Comparison of ENCODE assay signal across 6 cellular contexts in genomic region chr10:130022071-130022470, GRCh38. TPM values are rescaled to one million over a fixed set of nuclear protein-coding genes. Genes with fewer than 3 reads are reported as not detected.
"Had no signal": no experiment of that assay in that cellular context is flagged by ENCODE, and none has a peak within 500 bp of the region (broad histone marks: within the 10 kb centered on the region; RNA-seq: fewer than 3 reads in every experiment).

No MANE protein-coding gene starts in this region.

- DNase-seq: activated CD4-positive, CD25-positive, alpha-beta regulatory T cell; activated gamma-delta T cell; cerebellar nuclear complex; left lung; small intestine; T-helper 17 cell had no signal

- H3K36me3 ChIP-seq: left lung had no signal

- H3K4me3 ChIP-seq: left lung had no signal

- H3K9me3 ChIP-seq: left lung had no signal

- H3K4me1 ChIP-seq: left lung had no signal

- H3K27ac ChIP-seq: left lung had no signal

- ATAC-seq: T-helper 17 cell had no signal

RNA-seq across cellular contexts. Expression of gene EBF3, which starts 58.0 kb away (rescaled TPM):
- total RNA-seq: T-helper 17 cell had no signal
